8 cellular contexts compared by ENCODE assay signal in the genomic region with DNA sequence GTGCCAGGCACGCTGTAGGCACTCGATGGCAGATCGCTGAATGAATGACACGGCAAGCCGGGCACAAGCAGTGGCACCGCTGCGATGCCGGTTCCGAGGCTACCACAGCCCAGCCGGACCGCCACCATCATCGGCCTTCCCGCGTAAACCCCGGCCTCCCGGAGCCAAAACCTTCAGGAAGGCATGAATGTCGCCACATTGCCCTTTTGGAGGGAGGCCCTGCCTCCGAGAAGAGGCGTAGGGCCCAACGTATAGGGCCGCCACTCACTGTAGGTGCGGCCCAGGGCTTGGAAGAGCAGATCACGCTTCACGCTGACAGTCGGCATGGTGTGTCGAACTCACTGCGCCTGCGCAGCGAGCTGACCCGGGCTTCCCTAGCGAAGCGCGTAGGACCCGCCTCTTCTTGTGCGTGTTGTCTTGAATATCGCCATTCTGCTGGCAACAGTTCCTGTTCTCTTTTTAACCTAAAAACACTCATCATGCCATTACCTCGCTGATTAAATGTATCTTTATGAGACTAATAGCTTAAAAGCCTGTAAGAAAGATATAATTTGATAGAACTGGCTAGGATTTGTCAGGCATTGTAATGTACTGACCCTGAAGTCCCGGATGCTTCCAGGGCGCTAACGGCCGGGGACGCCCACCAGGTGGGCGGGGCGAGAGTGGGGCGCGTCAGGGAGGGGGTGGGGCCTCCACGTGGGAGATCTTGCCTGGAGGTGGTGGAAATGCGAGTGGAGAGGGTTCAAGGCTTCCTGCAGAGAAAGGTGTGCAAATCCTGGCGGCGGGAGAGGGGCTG. TPM values are rescaled to one million over a fixed set of nuclear protein-coding genes. Genes with fewer than 3 reads are reported as not detected.
DNase-seq lines count a peak whose midpoint lies in the region; ATAC-seq and TF ChIP-seq lines count a peak whose summit lies in the region.

A gene (minus strand): TSS at position 345 of the 796 bp plus-strand sequence. CDS start 19 bp downstream, at position 326.

- H3K4me1 ChIP-seq in BE2C = peaks cover 2% of the 10 kb centered on the region; the same call in 1 of the 2 replicates
- H3K4me1 ChIP-seq in colonic mucosa = no peaks in the 10 kb centered on the region

- H3K9me3 ChIP-seq in BE2C = no peaks in the 10 kb centered on the region
- no peaks in the 10 kb centered on the region for H3K9me3 ChIP-seq in colonic mucosa

- H3K27me3 ChIP-seq in BE2C = no peaks in the 10 kb centered on the region
- H3K27me3 ChIP-seq in colonic mucosa = no peaks in the 10 kb centered on the region

- H3K36me3 ChIP-seq in BE2C = peaks cover under 1% of the 10 kb centered on the region
- H3K36me3 ChIP-seq in colonic mucosa = no peaks in the 10 kb centered on the region

- H3K4me3 ChIP-seq in BE2C (ENCODE audit: low read depth, low read length) (peak within 1 kb of the TSS; percentile 88), colonic mucosa (peak within 1 kb of the TSS; percentile 94)

- TF ChIP-seq CTCF in BE2C (IDR thresholded peaks at IDR 0.05; ENCODE audit: low read depth, low read length) = no peak
- no peak for TF ChIP-seq CTCF in colonic mucosa (IDR thresholded peaks at IDR 0.05)

- H3K27ac ChIP-seq in colonic mucosa = peak within 1 kb of the TSS; percentile 83

- intact Hi-C loops in colonic mucosa (cut with DNase I) = no loop called here
- intact Hi-C loops in left colon (cut with DNase I, micrococcal nuclease) = no loop called here

- DNase-seq in BE2C = peak; percentile 96
- DNase-seq in GM19240 (ENCODE audit: insufficient read length, low spot score) = peak; percentile 69
- peak; percentile 96 for DNase-seq in NCI-H526 (lab: John Stamatoyannopoulos, UW)
- peak; percentile 94 for DNase-seq in activated CD4-positive, alpha-beta T cell treated with anti-CD3 and anti-CD28 coated beads for 48 hours
- DNase-seq in colonic mucosa = peak; percentile 94
- peak; percentile 96 to 97 for DNase-seq in left colon
- peak; percentile 93 for DNase-seq in stimulated activated CD4-positive, alpha-beta T cell treated with anti-CD3 and anti-CD28 coated beads, Interleukin-1b, Interleukin-23, amount 100 ng/mL, for 48 hours

- peak; percentile 90 for ATAC-seq in HG03460 (IDR thresholded peaks at IDR 0.05; ENCODE audit: unreplicated experiment)
- ATAC-seq in left colon = peak; percentile 87

- H3K9ac ChIP-seq in colonic mucosa (ENCODE audit: low read depth in 2 of 2, low read length in 2 of 2) = peak within 1 kb of the TSS; percentile 71 to 93

RNA-seq across cellular contexts. Expression of the gene that starts here (rescaled TPM):
- polyA plus RNA-seq in BE2C (2012; ENCODE audit: insufficient read depth, insufficient read length, low read depth) = 76.2 TPM
- total RNA-seq in colonic mucosa (10 to 100 TPM; 21.9 to 34.6 TPM), left colon (10 to 100 TPM; 19.2 to 27.3 TPM)

Comparison
In these comparisons a context has a peak if more than half of its experiments do, and no peak if none do; other contexts are left out.
1. Peak in every context shown above with its lines: DNase-seq, ATAC-seq, H3K4me3 ChIP-seq and H3K27ac ChIP-seq.